20 cellular contexts compared by ENCODE assay signal in genomic region chr11:106161775-106162174, GRCh38.
"Had no signal": no experiment of that assay in that cellular context is flagged by ENCODE, and none has a peak within 500 bp of the region (broad histone marks: within the 10 kb centered on the region; RNA-seq: fewer than 3 reads in every experiment).

No MANE protein-coding gene starts in this region.

- H3K9me3 ChIP-seq: colonic mucosa, neutrophil, ovary, right lobe of liver, testis had no signal

- H3K27ac ChIP-seq: colonic mucosa, dorsolateral prefrontal cortex, left ventricle myocardium inferior, neutrophil, ovary, right lobe of liver, stomach, testis, vagina had no signal

- H3K4me1 ChIP-seq: colonic mucosa, left ventricle myocardium inferior, right lobe of liver, testis had no signal

- DNase-seq: activated CD4-positive, alpha-beta T cell treated with anti-CD3 and anti-CD28 coated beads for 1 hour; activated naive CD4-positive, alpha-beta T cell treated with Interleukin-2 at 50 U/mL for 16 hours; activated naive CD8-positive, alpha-beta T cell treated with anti-CD3 and anti-CD28 coated beads for 36 hours; activated T-cell treated with anti-CD3 and anti-CD28 coated beads, Interleukin-2, amount 50 U/mL, for 48 hours; colonic mucosa; dorsolateral prefrontal cortex; effector memory CD8-positive, alpha-beta T cell; foreskin fibroblast; immature natural killer cell; kidney glomerular epithelial cell; left ventricle myocardium inferior; midbrain; ovary; right lobe of liver; stomach; testis had no signal

- H3K36me3 ChIP-seq: colonic mucosa, left ventricle myocardium inferior, neutrophil, ovary, right lobe of liver, stomach, vagina had no signal

- ATAC-seq: effector memory CD8-positive, alpha-beta T cell; natural killer cell treated with Interleukin-12 subunit alpha and Interleukin-12 subunit beta and Interleukin-15 and Interleukin-18, amount 100 ng/mL, for 72 hours; right lobe of liver; stimulated activated memory B cell treated with anti-CD40 and anti-IgM and Interleukin-4, amounts not matched to agents 10 μg/mL and 1 μg/mL and 100 μg/mL, for 72 hours had no signal

- H3K4me3 ChIP-seq: colonic mucosa, dorsolateral prefrontal cortex, left ventricle myocardium inferior, ovary, right lobe of liver, stomach, testis, vagina had no signal

- H3K27me3 ChIP-seq: colonic mucosa, dorsolateral prefrontal cortex, neutrophil, ovary, right lobe of liver, stomach, testis, vagina had no signal
